Comparison of ENCODE assay signal across 9 cellular contexts in the genomic region with DNA sequence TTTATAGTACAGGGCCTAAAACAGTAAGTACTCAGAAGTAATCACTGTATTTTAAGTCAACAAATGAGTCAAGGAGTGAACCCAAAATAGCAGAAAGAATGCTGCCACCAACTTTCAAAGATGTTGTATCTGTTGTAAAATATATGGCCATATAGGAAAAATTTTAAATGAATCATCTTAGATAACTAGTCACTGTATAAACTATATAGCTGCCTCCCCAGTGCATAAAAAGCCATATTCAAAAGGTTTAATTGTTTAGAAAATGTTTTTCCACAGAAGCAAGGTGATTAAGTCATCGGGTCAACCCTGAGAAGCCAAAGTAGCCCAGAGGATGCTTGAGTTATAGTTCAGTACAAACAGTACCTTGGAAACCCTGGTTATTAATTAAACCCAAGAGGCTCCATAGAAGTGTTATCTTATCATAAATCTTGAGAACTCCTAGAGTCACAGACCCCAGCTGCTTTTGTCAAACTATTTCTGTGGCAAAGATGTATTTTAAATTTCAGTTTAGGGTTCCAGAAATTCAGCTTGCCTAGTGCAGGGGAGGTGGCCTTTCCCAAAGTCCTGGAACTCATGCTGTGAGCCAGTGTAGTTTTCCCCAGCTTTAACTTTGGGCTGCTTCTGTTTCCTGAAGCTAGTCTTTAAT. TPM values are rescaled to one million over a fixed set of nuclear protein-coding genes. Genes with fewer than 3 reads are reported as not detected.
DNase-seq lines count a peak whose midpoint lies in the region; ATAC-seq and TF ChIP-seq lines count a peak whose summit lies in the region.
"Had no signal": no experiment of that assay in that cellular context is flagged by ENCODE, and none has a peak within 500 bp of the region (broad histone marks: within the 10 kb centered on the region; RNA-seq: fewer than 3 reads in every experiment).

No MANE protein-coding gene starts in this region.

- no peak for TF ChIP-seq POLR2A in sigmoid colon (IDR thresholded peaks at IDR 0.05)

- H3K4me1 ChIP-seq in RWPE2 (ENCODE audit: insufficient read depth, poor library complexity, severe bottlenecking): peaks cover 23% of the 10 kb centered on the region
- peaks cover 12% of the 10 kb centered on the region for H3K4me1 ChIP-seq in right cardiac atrium (ENCODE audit: control insufficient read depth, insufficient read depth, low read length)
- H3K4me1 ChIP-seq in sigmoid colon: peaks cover 0 to 89% (median 79%) of the 10 kb centered on the region in 4 donors

- H3K36me3 ChIP-seq in RWPE2 (ENCODE audit: low read depth): peaks cover 26% of the 10 kb centered on the region
- H3K36me3 ChIP-seq in sigmoid colon: no peaks in the 10 kb centered on the region

- H3K4me3 ChIP-seq in RWPE2 (ENCODE audit: severe bottlenecking): no peak overlapping the region
- H3K4me3 ChIP-seq in right cardiac atrium (ENCODE audit: low read length): no peak overlapping the region
- no peak overlapping the region for H3K4me3 ChIP-seq in sigmoid colon

- H3K27ac ChIP-seq in RWPE2 (ENCODE audit: poor library complexity, severe bottlenecking) (peak overlapping the region; percentile 14), right cardiac atrium (ENCODE audit: low read length) (peak overlapping the region; percentile 30), sigmoid colon (peak overlapping the region; percentile 82 to 90 (median 84))

- H3K27me3 ChIP-seq in RWPE2 (ENCODE audit: insufficient read depth, poor library complexity, severe bottlenecking): no peaks in the 10 kb centered on the region
- no peaks in the 10 kb centered on the region for H3K27me3 ChIP-seq in right cardiac atrium (ENCODE audit: control insufficient read depth, insufficient read depth)
- no peaks in the 10 kb centered on the region for H3K27me3 ChIP-seq in sigmoid colon

- intact Hi-C loops in right cardiac atrium (cut with DNase I) (loop anchor here in 1 of 4 donors (10.0 kb wide), 1 partner anchor 127 kb away; no protein-coding TSS in a partner anchor), sigmoid colon (cut with DNase I) (loop anchor here (5.0 kb wide), 1 partner anchor 74 kb away; no protein-coding TSS in a partner anchor)

- H3K9me3 ChIP-seq in RWPE2 (ENCODE audit: severe bottlenecking) (no peaks in the 10 kb centered on the region), right cardiac atrium (ENCODE audit: control insufficient read depth, low read length) (no peaks in the 10 kb centered on the region), sigmoid colon (no peaks in the 10 kb centered on the region)

- WGBS in right cardiac atrium: 61% methylated on average over 1 of the region's 1 CpG
- WGBS in sigmoid colon, 2 donors: 4 to 50% methylated on average over 1 of the region's 1 CpG

- peak in 1 of 4 donors; percentile 43 for TF ChIP-seq EP300 in sigmoid colon (IDR thresholded peaks at IDR 0.05)

- ATAC-seq in RWPE2 (ENCODE audit: low read depth) (peak; percentile 15; the same call in 1 of the 3 replicates), right cardiac atrium (peak; percentile 30 to 42), HG03571 (IDR thresholded peaks at IDR 0.05; ENCODE audit: unreplicated experiment) (no peak), HG03196 (IDR thresholded peaks at IDR 0.05; ENCODE audit: unreplicated experiment) (no peak), HG02588 (IDR thresholded peaks at IDR 0.05; ENCODE audit: unreplicated experiment) (no peak)

- no peak for TF ChIP-seq CTCF in RWPE2 (IDR thresholded peaks at IDR 0.05; ENCODE audit: poor library complexity, severe bottlenecking)
- no peak for TF ChIP-seq CTCF in sigmoid colon (IDR thresholded peaks at IDR 0.05)

- DNase-seq in EL (peak; percentile 46), RWPE2 (ENCODE audit: low spot score) (no peak), right cardiac atrium (no peak), sigmoid colon (no peak), globus pallidus (ENCODE audit: low spot score) (no peak)
- DNase-seq: NCI-H345 had no signal

RNA-seq across cellular contexts. Expression of a gene that starts 39.2 kb away (rescaled TPM):
- total RNA-seq in right cardiac atrium (100 to 1,000 TPM; 142 to 160 (median 154) TPM), sigmoid colon (100 to 1,000 TPM; 602 to 898 (median 756) TPM)
- polyA plus RNA-seq in right cardiac atrium (52.7 TPM), sigmoid colon (10 to 100 TPM; 60.5 to 74.7 (median 67.3) TPM)

Comparison
In these comparisons a context has a peak if more than half of its experiments do, and no peak if none do; other contexts are left out.
1. ATAC-seq: peak in RWPE2 (single experiment) and right cardiac atrium (2 of 2); none in HG03571 (single experiment), HG03196 (single experiment) and HG02588 (single experiment).
2. H3K27ac ChIP-seq: peak in every context shown above with its lines; median percentile 84 in sigmoid colon; 30 in right cardiac atrium; 14 in RWPE2.